Comparison of ENCODE assay signal across 24 cellular contexts in the genomic region with DNA sequence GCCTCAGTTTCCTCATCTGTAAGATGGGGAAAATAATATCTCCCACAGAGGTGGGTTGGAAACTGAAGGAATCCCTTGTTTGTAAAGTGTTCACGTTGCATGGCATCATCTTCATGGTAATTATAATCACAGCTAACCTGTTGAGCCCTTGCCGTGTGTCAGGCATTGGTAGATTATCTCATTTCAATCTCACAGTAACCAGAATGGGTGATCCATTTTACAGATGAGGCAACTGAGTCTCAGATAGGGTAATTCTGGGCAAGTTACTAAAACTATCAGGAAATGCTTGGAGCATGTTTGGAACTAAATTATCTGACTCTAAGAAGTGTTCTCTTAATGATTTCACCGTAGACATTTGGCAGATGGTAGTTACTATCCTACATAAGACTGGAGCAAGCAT.
DNase-seq lines count a peak whose midpoint lies in the region; ATAC-seq, FAIRE-seq and TF ChIP-seq lines count a peak whose summit lies in the region.
"Had no signal": no experiment of that assay in that cellular context is flagged by ENCODE, and none has a peak within 500 bp of the region (broad histone marks: within the 10 kb centered on the region; RNA-seq: fewer than 3 reads in every experiment).

No MANE protein-coding gene starts in this region.

- H3K9ac ChIP-seq in HepG2 (ENCODE audit: insufficient read depth, low read depth, low read length) (no peak overlapping the region), neural progenitor cell (no peak overlapping the region)
- H3K9ac ChIP-seq: BLaER1 had no signal

- no peak for TF ChIP-seq RAD21 in HepG2 (CRISPR knock-in tag; IDR thresholded peaks at IDR 0.05)

- CTCF ChIA-PET in HepG2 (lab: Yijun Ruan, JAX; ENCODE audit: low intra/inter-chr PET ratio, low total read pairs) = no interaction called here

- H3K9me3 ChIP-seq in HepG2 (ENCODE audit: low read length) (no peaks in the 10 kb centered on the region), right lobe of liver (no peaks in the 10 kb centered on the region), body of pancreas (no peaks in the 10 kb centered on the region), hepatocyte (ENCODE audit: low read depth) (no peaks in the 10 kb centered on the region), neural progenitor cell (ENCODE audit: low read depth) (no peaks in the 10 kb centered on the region)
- H3K9me3 ChIP-seq: BLaER1, Caco-2, HAP-1 had no signal

- TF ChIP-seq EP300 in HepG2 (IDR thresholded peaks at IDR 0.05; ENCODE audit: low read depth in 2 of 2, low read length in 2 of 2) = no peak
- TF ChIP-seq EP300 in HepG2 (CRISPR knock-in tag; IDR thresholded peaks at IDR 0.05; ENCODE audit: borderline replicate concordance) = no peak

- H3K79me2 ChIP-seq in HepG2 (ENCODE audit: insufficient read depth, low read length) (no peaks in the 10 kb centered on the region), hepatocyte (peaks cover 54% of the 10 kb centered on the region), neural progenitor cell (ENCODE audit: low read depth) (no peaks in the 10 kb centered on the region)

- no peaks in the 10 kb centered on the region for H3K9me3 Mint-ChIP-seq in type B pancreatic cell
- peaks cover 2% of the 10 kb centered on the region for H3K9me3 Mint-ChIP-seq in neural progenitor cell
- H3K9me3 Mint-ChIP-seq: CD4-positive, CD25-positive, alpha-beta regulatory T cell; CD8-positive, alpha-beta T cell; HFFc6 had no signal

- ATAC-seq in HepG2 (no peak), right lobe of liver (no peak), body of pancreas (no peak), GM21360 (IDR thresholded peaks at IDR 0.05; ENCODE audit: unreplicated experiment) (no peak)
- ATAC-seq: CD8-positive, alpha-beta T cell had no signal

- no peak for TF ChIP-seq CTCF in HepG2 (CRISPR knock-in tag; IDR thresholded peaks at IDR 0.05)
- no peak for TF ChIP-seq CTCF in right lobe of liver (IDR thresholded peaks at IDR 0.05)
- no peak for TF ChIP-seq CTCF in body of pancreas (IDR thresholded peaks at IDR 0.05)
- TF ChIP-seq CTCF in hepatocyte (IDR thresholded peaks at IDR 0.05; ENCODE audit: poor library complexity) = no peak
- TF ChIP-seq CTCF in type B pancreatic cell (conservative IDR thresholded peaks at IDR 0.05) = no peak
- TF ChIP-seq CTCF in neural progenitor cell (IDR thresholded peaks at IDR 0.05) = no peak

- peak overlapping the region; percentile 34; the same call in 1 of the 2 replicates for H3K4me2 ChIP-seq in HepG2 (ENCODE audit: low read depth, low read length)
- no peak overlapping the region for H3K4me2 ChIP-seq in hepatocyte
- no peak overlapping the region for H3K4me2 ChIP-seq in neural progenitor cell
- H3K4me2 ChIP-seq: BLaER1 had no signal

- no peaks in the 10 kb centered on the region for H3K36me3 ChIP-seq in HepG2 (replicated peaks in 1 of 2; ENCODE audit: control insufficient read depth in 1 of 2, insufficient read depth in 2 of 2, low read length in 2 of 2)
- H3K36me3 ChIP-seq in right lobe of liver = no peaks in the 10 kb centered on the region
- no peaks in the 10 kb centered on the region for H3K36me3 ChIP-seq in body of pancreas (replicated peaks in 1 of 2; ENCODE audit: insufficient read depth in 1 of 2, low read depth in 2 of 2)
- H3K36me3 ChIP-seq in hepatocyte (replicated peaks; ENCODE audit: insufficient read depth, low read depth) = no peaks in the 10 kb centered on the region
- no peaks in the 10 kb centered on the region for H3K36me3 ChIP-seq in neural progenitor cell
- H3K36me3 ChIP-seq: BLaER1, HAP-1 had no signal

- H2AFZ ChIP-seq in HepG2 (ENCODE audit: low read length) (no peak overlapping the region), hepatocyte (no peak overlapping the region), neural progenitor cell (replicated peaks) (no peak overlapping the region)

- H3K27me3 ChIP-seq in HepG2 (ENCODE audit: control insufficient read depth in 1 of 2, insufficient read depth in 2 of 2, low read length in 2 of 2) (peaks cover 0 to 12% of the 10 kb centered on the region in 2 experiments; a peak in 3 of 5 replicates), right lobe of liver (no peaks in the 10 kb centered on the region), body of pancreas (no peaks in the 10 kb centered on the region), hepatocyte (no peaks in the 10 kb centered on the region), neural progenitor cell (no peaks in the 10 kb centered on the region)
- H3K27me3 ChIP-seq: BLaER1 had no signal

- FAIRE-seq in HepG2 (lab: Jason Lieb, UNC) = no peak
- FAIRE-seq: A204.1, D721Med, GM12878 had no signal

- POLR2A ChIA-PET in HepG2 (lab: Yijun Ruan, JAX) = no interaction called here

- no peaks in the 10 kb centered on the region for H3K9me2 ChIP-seq in hepatocyte (replicated peaks; ENCODE audit: insufficient read depth)

- H3K27me3 Mint-ChIP-seq in type B pancreatic cell = peaks cover 3% of the 10 kb centered on the region
- peaks cover 4% of the 10 kb centered on the region for H3K27me3 Mint-ChIP-seq in neural progenitor cell (ENCODE audit: insufficient read depth, low read depth)

- H3K27ac ChIP-seq in HepG2 (ENCODE audit: extremely low read length, insufficient read depth, low read length) (no peak overlapping the region), right lobe of liver (peak overlapping the region in 1 of 3 donors; percentile 66), body of pancreas (peak overlapping the region; percentile 47 to 70 (median 64)), hepatocyte (peak overlapping the region; percentile 31), neural progenitor cell (no peak overlapping the region)
- H3K27ac ChIP-seq: 22Rv1, BLaER1, C4-2B had no signal

- H3K4me3 Mint-ChIP-seq in type B pancreatic cell = no peak overlapping the region
- H3K4me3 Mint-ChIP-seq in neural progenitor cell = no peak overlapping the region
- H3K4me3 Mint-ChIP-seq: B cell; CD4-positive, CD25-positive, alpha-beta regulatory T cell; CD8-positive, alpha-beta T cell; HFFc6 had no signal

- in situ Hi-C loops in HepG2 (cut with HindIII; ENCODE audit: extremely low pct_ligation_motif_present, low pct_unique_long_range_greater_than_20kb) = no loop called here

- intact Hi-C loops in HepG2 (cut with micrococcal nuclease; ENCODE audit: unreplicated experiment) = no loop called here
- intact Hi-C loops in right lobe of liver (cut with DNase I) = no loop called here
- intact Hi-C loops in body of pancreas (cut with DNase I) = no loop called here

- 21% methylated on average over 3 of the region's 3 CpGs for WGBS in HepG2 (ENCODE audit: low lambda C conversion rate)
- 68% methylated on average over 3 of the region's 3 CpGs for WGBS in right lobe of liver (ENCODE audit: insufficient coverage, low coverage, low lambda C conversion rate, missing lambda C conversion rate)
- WGBS in body of pancreas, 2 donors = 69 to 79% methylated on average over 3 of the region's 3 CpGs
- WGBS in hepatocyte (ENCODE audit: low lambda C conversion rate, missing lambda C conversion rate) = 90% methylated on average over 3 of the region's 3 CpGs

- no TSS peak for BruUV-seq in HepG2 (replicated peaks; lab: Mats Ljungman, UMichigan)

- peak overlapping the region; percentile 23 for H3K27ac Mint-ChIP-seq in type B pancreatic cell
- H3K27ac Mint-ChIP-seq in neural progenitor cell = no peak overlapping the region
- H3K27ac Mint-ChIP-seq: B cell; CD4-positive, CD25-positive, alpha-beta regulatory T cell; CD8-positive, alpha-beta T cell; HFFc6 had no signal

- H3K4me1 ChIP-seq in HepG2 (ENCODE audit: insufficient read depth, low read length) (peaks cover 17% of the 10 kb centered on the region), right lobe of liver (peaks cover 0 to 13% (median 6%) of the 10 kb centered on the region in 4 donors), body of pancreas (peaks cover 35% of the 10 kb centered on the region), hepatocyte (ENCODE audit: insufficient read depth) (peaks cover under 1% of the 10 kb centered on the region), neural progenitor cell (peaks cover 22% of the 10 kb centered on the region)
- H3K4me1 ChIP-seq: BLaER1, HAP-1 had no signal

- TF ChIP-seq POLR2A in HepG2 (IDR thresholded peaks at IDR 0.05; ENCODE audit: insufficient read depth in 1 of 2, low read depth in 2 of 2, low read length in 2 of 2) (no peak), right lobe of liver (IDR thresholded peaks at IDR 0.05) (no peak), body of pancreas (IDR thresholded peaks at IDR 0.05) (no peak)

- DNase-seq in HepG2 (ENCODE audit: low spot score) (no peak), right lobe of liver (no peak), body of pancreas (no peak), hepatocyte (ENCODE audit: low spot score) (no peak), type B pancreatic cell (ENCODE audit: extremely low spot score, unreplicated experiment) (no peak), neural progenitor cell (ENCODE audit: low spot score) (no peak), NCI-H774 (lab: John Stamatoyannopoulos, UW) (no peak)
- DNase-seq: CD4-positive, CD25-positive, alpha-beta regulatory T cell; CD8-positive, alpha-beta T cell; DMS 273 treated with DMSO at 0.1 percent for 48 hours; DMS79; EL; GDM1; HFFc6 had no signal

- H3K36me3 Mint-ChIP-seq in type B pancreatic cell = no peaks in the 10 kb centered on the region
- H3K36me3 Mint-ChIP-seq in neural progenitor cell = no peaks in the 10 kb centered on the region
- H3K36me3 Mint-ChIP-seq: CD4-positive, CD25-positive, alpha-beta regulatory T cell; CD8-positive, alpha-beta T cell had no signal

- H3F3A ChIP-seq in neural progenitor cell (ENCODE audit: low read depth) = peaks cover 19% of the 10 kb centered on the region

- H4K20me1 ChIP-seq in HepG2 (ENCODE audit: insufficient read depth, low read length) = no peaks in the 10 kb centered on the region
- peaks cover 9% of the 10 kb centered on the region for H4K20me1 ChIP-seq in hepatocyte (ENCODE audit: insufficient read depth, poor library complexity, severe bottlenecking)
- H4K20me1 ChIP-seq in neural progenitor cell (ENCODE audit: low read depth) = no peaks in the 10 kb centered on the region
- H4K20me1 ChIP-seq: BLaER1 had no signal

- H3K4me3 ChIP-seq in HepG2 (replicated peaks in 1 of 3; ENCODE audit: insufficient read depth in 1 of 3, low read depth in 2 of 3, low read length in 3 of 3) (no peak overlapping the region; a peak in 1 of 6 replicates), right lobe of liver (no peak overlapping the region), body of pancreas (no peak overlapping the region), hepatocyte (no peak overlapping the region), neural progenitor cell (no peak overlapping the region)
- H3K4me3 ChIP-seq: BLaER1, GM12878, HAP-1 had no signal

- H3K4me1 Mint-ChIP-seq in type B pancreatic cell (ENCODE audit: unreplicated experiment) (peaks cover 37% of the 10 kb centered on the region), neural progenitor cell (peaks cover 11% of the 10 kb centered on the region)
- H3K4me1 Mint-ChIP-seq: B cell; CD4-positive, CD25-positive, alpha-beta regulatory T cell had no signal

TF ChIP-seq in HepG2, 621 proteins besides CTCF, POLR2A, EP300 and RAD21 (continues in another document):
- TF ChIP-seq ZNF629 (CRISPR knock-in tag; conservative IDR thresholded peaks at IDR 0.05) = peak; percentile 65

Comparison
In these comparisons a context has a peak if more than half of its experiments do, and no peak if none do; other contexts are left out.
1. H3K27ac ChIP-seq: peak in body of pancreas (4 of 4) and hepatocyte (single experiment); none in HepG2 (single experiment) and neural progenitor cell (single experiment).